20 cellular contexts compared by ENCODE assay signal in genomic region chr3:170988378-170988777, GRCh38. TPM values are rescaled to one million over a fixed set of nuclear protein-coding genes. Genes with fewer than 3 reads are reported as not detected.
DNase-seq lines count a peak whose midpoint lies in the region; ATAC-seq, FAIRE-seq and TF ChIP-seq lines count a peak whose summit lies in the region.
"Had no signal": no experiment of that assay in that cellular context is flagged by ENCODE, and none has a peak within 500 bp of the region (broad histone marks: within the 10 kb centered on the region; RNA-seq: fewer than 3 reads in every experiment).

No MANE protein-coding gene starts in this region.

- H3K9me3 ChIP-seq in H1 (ENCODE audit: insufficient read depth in 2 of 2, low read depth in 1 of 2, low read length in 1 of 2), result no peaks in the 10 kb centered on the region
- H3K9me3 ChIP-seq in HepG2 (ENCODE audit: low read length), result no peaks in the 10 kb centered on the region
- peaks cover 4% of the 10 kb centered on the region for H3K9me3 ChIP-seq in mesenchymal stem cell (ENCODE audit: control insufficient read depth, low read length)
- H3K9me3 ChIP-seq in adrenal gland (replicated peaks in 1 of 3), result no peaks in the 10 kb centered on the region
- no peaks in the 10 kb centered on the region for H3K9me3 ChIP-seq in colonic mucosa

- no peak overlapping the region for H3K23ac ChIP-seq in H1 (ENCODE audit: insufficient read length)
- no peak overlapping the region for H3K23ac ChIP-seq in mesenchymal stem cell (ENCODE audit: low read length in 2 of 2)

- DNase-seq in H1 (ENCODE audit: low read depth in 1 of 2, low spot score in 2 of 2) (no peak), HepG2 (ENCODE audit: low spot score) (no peak), mesenchymal stem cell (no peak), adrenal gland (no peak), GF-D8 (lab: John Stamatoyannopoulos, UW) (no peak), colonic mucosa (no peak)
- DNase-seq: C1 segment of cervical spinal cord; Calu3; CD4-positive, alpha-beta memory T cell; COR-L47; DMS53; DMS79 treated with DMSO at 0.1 percent for 48 hours; GM23248; H9 had no signal

- H2BK120ac ChIP-seq in H1 (replicated peaks; ENCODE audit: low read depth, low read length) (no peak overlapping the region), mesenchymal stem cell (ENCODE audit: low read depth, low read length) (no peak overlapping the region)

- no TSS peak for BruUV-seq in HepG2 (replicated peaks; lab: Mats Ljungman, UMichigan)

- CTCF ChIA-PET in H1 (lab: Charles Lee; ENCODE audit: partially characterized antibody) (interaction anchor here (0.9 to 2.4 kb wide), 4 partner anchors 8 to 32 kb away, joined by 3 to 8 read pairs (median 4); no protein-coding TSS in a partner anchor), HepG2 (lab: Yijun Ruan, JAX; ENCODE audit: low intra/inter-chr PET ratio, low total read pairs) (no interaction called here)

- H2AFZ ChIP-seq in H1 (ENCODE audit: low read length), result no peak overlapping the region
- H2AFZ ChIP-seq in HepG2 (ENCODE audit: low read length), result no peak overlapping the region
- no peak overlapping the region for H2AFZ ChIP-seq in mesenchymal stem cell (ENCODE audit: low read depth, low read length)
- H2AFZ ChIP-seq: GM23248 had no signal

- TF ChIP-seq EP300 in H1 (IDR thresholded peaks at IDR 0.05; ENCODE audit: borderline replicate concordance in 1 of 2, low read depth in 2 of 2, low read length in 2 of 2) (no peak), HepG2 (IDR thresholded peaks at IDR 0.05; ENCODE audit: low read depth in 2 of 2, low read length in 2 of 2) (no peak), HepG2 (CRISPR knock-in tag; IDR thresholded peaks at IDR 0.05; ENCODE audit: borderline replicate concordance) (no peak)

- no peak overlapping the region for H4K5ac ChIP-seq in H1 (ENCODE audit: insufficient read length, low read depth, low read length)

- FAIRE-seq in H1 (lab: Jason Lieb, UNC) (no peak), HepG2 (lab: Jason Lieb, UNC) (no peak)
- FAIRE-seq: GM12892 had no signal

- no peak overlapping the region for H3K56ac ChIP-seq in H1 (replicated peaks; ENCODE audit: insufficient read length, low read depth, low read length)

- H3K9ac ChIP-seq in H1 (replicated peaks in 1 of 4; ENCODE audit: extremely low read depth in 1 of 4, low read depth in 3 of 4, low read length in 3 of 4), result no peak overlapping the region
- H3K9ac ChIP-seq in HepG2 (ENCODE audit: insufficient read depth, low read depth, low read length), result no peak overlapping the region
- no peak overlapping the region for H3K9ac ChIP-seq in mesenchymal stem cell (ENCODE audit: low read length)
- H3K9ac ChIP-seq in colonic mucosa (ENCODE audit: low read depth in 2 of 2, low read length in 2 of 2), result no peak overlapping the region
- H3K9ac ChIP-seq: GM23248 had no signal

- no peaks in the 10 kb centered on the region for H3K23me2 ChIP-seq in H1 (ENCODE audit: low read depth, low read length)

- H2BK5ac ChIP-seq in H1 (ENCODE audit: low read depth, low read length) (no peak overlapping the region), mesenchymal stem cell (ENCODE audit: low read depth, low read length, poor library complexity, severe bottlenecking) (no peak overlapping the region)

- H2BK15ac ChIP-seq in H1 (ENCODE audit: low read length), result no peak overlapping the region
- no peak overlapping the region for H2BK15ac ChIP-seq in mesenchymal stem cell (ENCODE audit: low read depth, poor library complexity, severe bottlenecking)

- H3K36me3 ChIP-seq in H1 (ENCODE audit: control insufficient read depth in 2 of 4, insufficient read depth in 4 of 4, low read length in 3 of 4), result no peaks in the 10 kb centered on the region
- no peaks in the 10 kb centered on the region for H3K36me3 ChIP-seq in HepG2 (replicated peaks in 1 of 2; ENCODE audit: control insufficient read depth in 1 of 2, insufficient read depth in 2 of 2, low read length in 2 of 2)
- no peaks in the 10 kb centered on the region for H3K36me3 ChIP-seq in mesenchymal stem cell (ENCODE audit: control insufficient read depth in 1 of 2, insufficient read depth in 2 of 2, low read depth in 1 of 2, low read length in 2 of 2)
- no peaks in the 10 kb centered on the region for H3K36me3 ChIP-seq in adrenal gland (replicated peaks in 1 of 2)
- H3K36me3 ChIP-seq in colonic mucosa, result no peaks in the 10 kb centered on the region

- H3K4ac ChIP-seq in H1 (replicated peaks; ENCODE audit: insufficient read length, low read depth, low read length) (no peak overlapping the region), mesenchymal stem cell (ENCODE audit: low read depth in 1 of 2, low read length in 2 of 2) (no peak overlapping the region)

- H4K91ac ChIP-seq in H1 (replicated peaks; ENCODE audit: insufficient read length, low read length), result no peak overlapping the region
- no peak overlapping the region for H4K91ac ChIP-seq in mesenchymal stem cell (ENCODE audit: low read length)

- H3K18ac ChIP-seq in H1 (ENCODE audit: extremely low read depth, low read length), result no peak overlapping the region
- no peak overlapping the region for H3K18ac ChIP-seq in mesenchymal stem cell (ENCODE audit: low read depth in 1 of 2, low read length in 2 of 2)

- H3K4me3 ChIP-seq in H1 (ENCODE audit: extremely low read depth in 1 of 4, insufficient read depth in 2 of 4, low read depth in 3 of 4, low read length in 4 of 4) (no peak overlapping the region), HepG2 (replicated peaks in 1 of 3; ENCODE audit: insufficient read depth in 1 of 3, low read depth in 2 of 3, low read length in 3 of 3) (no peak overlapping the region), mesenchymal stem cell (ENCODE audit: insufficient read depth in 1 of 2, low read depth in 1 of 2, low read length in 2 of 2) (no peak overlapping the region), adrenal gland (no peak overlapping the region), colonic mucosa (no peak overlapping the region)
- H3K4me3 ChIP-seq: GM23248 had no signal

- H3K79me1 ChIP-seq in H1 (ENCODE audit: low read depth, low read length) (no peaks in the 10 kb centered on the region), mesenchymal stem cell (replicated peaks; ENCODE audit: low read length, poor library complexity, severe bottlenecking) (no peaks in the 10 kb centered on the region)

- WGBS in H1 (ENCODE audit: extremely low coverage in 1 of 2, insufficient coverage in 1 of 2, insufficient read length in 1 of 2, insufficient replicate concordance in 2 of 2, low coverage in 1 of 2, low lambda C conversion rate in 2 of 2, missing lambda C conversion rate in 1 of 2), 2 experiments, result 95% methylated on average over 3 of the region's 3 CpGs; no CpG with 5 or more reads in 1 of the 2 experiments
- 89% methylated on average over 3 of the region's 3 CpGs for WGBS in HepG2 (ENCODE audit: low lambda C conversion rate)
- WGBS in mesenchymal stem cell, result 90% methylated on average over 3 of the region's 3 CpGs
- WGBS in adrenal gland, 4 donors, result 80 to 90% (median 85%) methylated on average over 3 of the region's 3 CpGs

- TF ChIP-seq POLR2A in H1 (IDR thresholded peaks at IDR 0.05; ENCODE audit: control extremely low read depth in 1 of 2, low read depth in 2 of 2, low read length in 2 of 2) (no peak), HepG2 (IDR thresholded peaks at IDR 0.05; ENCODE audit: insufficient read depth in 1 of 2, low read depth in 2 of 2, low read length in 2 of 2) (no peak), adrenal gland (IDR thresholded peaks at IDR 0.05) (no peak)

- TF ChIP-seq CTCF in H1 (IDR thresholded peaks at IDR 0.05; ENCODE audit: control extremely low read depth in 1 of 3, insufficient read depth in 1 of 3, low read depth in 1 of 3, low read length in 3 of 3) (no peak), HepG2 (CRISPR knock-in tag; IDR thresholded peaks at IDR 0.05) (no peak), adrenal gland (IDR thresholded peaks at IDR 0.05) (no peak), colonic mucosa (IDR thresholded peaks at IDR 0.05) (no peak)

- H3K14ac ChIP-seq in H1 (ENCODE audit: insufficient read length), result no peak overlapping the region
- H3K14ac ChIP-seq in mesenchymal stem cell (ENCODE audit: low read length in 2 of 2), result no peak overlapping the region

- ATAC-seq in HepG2, result peak; percentile 43

- POLR2A ChIA-PET in H1 (lab: Charles Lee; ENCODE audit: partially characterized antibody), result no interaction called here
- POLR2A ChIA-PET in HepG2 (lab: Yijun Ruan, JAX), result no interaction called here

- H4K8ac ChIP-seq in H1 (ENCODE audit: extremely low read depth, insufficient read depth, low read length) (peak overlapping the region; percentile 35; the same call in 1 of the 2 replicates), mesenchymal stem cell (ENCODE audit: low read length) (no peak overlapping the region)

- H3K27me3 ChIP-seq in H1 (replicated peaks in 1 of 4; ENCODE audit: control insufficient read depth in 3 of 4, extremely low read depth in 1 of 4, insufficient read depth in 3 of 4, low read length in 3 of 4), result no peaks in the 10 kb centered on the region
- H3K27me3 ChIP-seq in HepG2 (ENCODE audit: control insufficient read depth in 1 of 2, insufficient read depth in 2 of 2, low read length in 2 of 2), result no peaks in the 10 kb centered on the region
- no peaks in the 10 kb centered on the region for H3K27me3 ChIP-seq in mesenchymal stem cell (ENCODE audit: control insufficient read depth in 1 of 2, insufficient read depth in 1 of 2, low read length in 2 of 2)
- peaks cover 8% of the 10 kb centered on the region for H3K27me3 ChIP-seq in adrenal gland
- H3K27me3 ChIP-seq in colonic mucosa, result no peaks in the 10 kb centered on the region

- no peak overlapping the region for H2BK20ac ChIP-seq in H1 (ENCODE audit: low read length)

- in situ Hi-C loops in HepG2 (cut with HindIII; ENCODE audit: extremely low pct_ligation_motif_present, low pct_unique_long_range_greater_than_20kb), result no loop called here

- TF ChIP-seq RAD21 in H1 (IDR thresholded peaks at IDR 0.05 in 1 of 2, conservative IDR thresholded peaks at IDR 0.05 in 1 of 2; ENCODE audit: low read depth in 2 of 2, low read length in 2 of 2) (no peak), HepG2 (CRISPR knock-in tag; IDR thresholded peaks at IDR 0.05) (no peak)

- H4K20me1 ChIP-seq in H1 (replicated peaks in 1 of 2; ENCODE audit: control insufficient read depth in 1 of 2, insufficient read depth in 2 of 2, low read length in 2 of 2), result no peaks in the 10 kb centered on the region
- H4K20me1 ChIP-seq in HepG2 (ENCODE audit: insufficient read depth, low read length), result no peaks in the 10 kb centered on the region

- H3K4me2 ChIP-seq in H1 (ENCODE audit: insufficient read depth in 1 of 2, low read depth in 2 of 2, low read length in 2 of 2), result no peak overlapping the region
- no peak overlapping the region for H3K4me2 ChIP-seq in HepG2 (ENCODE audit: low read depth, low read length)
- H3K4me2 ChIP-seq in mesenchymal stem cell (ENCODE audit: low read length, poor library complexity, severe bottlenecking), result no peak overlapping the region

- no peak overlapping the region for H3K27ac ChIP-seq in H1 (ENCODE audit: low read depth, low read length)
- H3K27ac ChIP-seq in HepG2 (ENCODE audit: extremely low read length, insufficient read depth, low read length), result no peak overlapping the region
- H3K27ac ChIP-seq in mesenchymal stem cell (ENCODE audit: low read length, poor library complexity, severe bottlenecking), result no peak overlapping the region
- H3K27ac ChIP-seq in adrenal gland, result no peak overlapping the region
- H3K27ac ChIP-seq in colonic mucosa, result no peak overlapping the region
- H3K27ac ChIP-seq: GM23248 had no signal

- intact Hi-C loops in HepG2 (cut with micrococcal nuclease; ENCODE audit: unreplicated experiment), result no loop called here
- intact Hi-C loops in adrenal gland (cut with DNase I), result no loop called here
- intact Hi-C loops in colonic mucosa (cut with DNase I), result no loop called here

- H3K79me2 ChIP-seq in H1 (ENCODE audit: control insufficient read depth in 1 of 2, insufficient read depth in 2 of 2, low read length in 2 of 2) (no peaks in the 10 kb centered on the region), HepG2 (ENCODE audit: insufficient read depth, low read length) (no peaks in the 10 kb centered on the region)

- no peaks in the 10 kb centered on the region for H3K4me1 ChIP-seq in H1 (replicated peaks in 1 of 4; ENCODE audit: control insufficient read depth in 3 of 4, insufficient read depth in 4 of 4, low read length in 3 of 4)
- peaks cover 28% of the 10 kb centered on the region for H3K4me1 ChIP-seq in HepG2 (ENCODE audit: insufficient read depth, low read length)
- H3K4me1 ChIP-seq in mesenchymal stem cell (ENCODE audit: control insufficient read depth, insufficient read depth, low read depth, low read length), result peaks cover 2% of the 10 kb centered on the region
- H3K4me1 ChIP-seq in adrenal gland (replicated peaks in 1 of 2), result no peaks in the 10 kb centered on the region
- H3K4me1 ChIP-seq in colonic mucosa, result no peaks in the 10 kb centered on the region

- H2BK12ac ChIP-seq in H1 (ENCODE audit: low read depth, low read length), result no peak overlapping the region
- H2BK12ac ChIP-seq in mesenchymal stem cell (ENCODE audit: low read length in 2 of 2), result no peak overlapping the region

- no peak overlapping the region for H2AK5ac ChIP-seq in H1 (ENCODE audit: low read depth, low read length)
- peak overlapping the region; percentile 12 for H2AK5ac ChIP-seq in mesenchymal stem cell (ENCODE audit: low read length, severe bottlenecking)

RNA-seq across cellular contexts. Expression of gene SLC2A2, which starts 38.1 kb away (rescaled TPM):
- total RNA-seq in H1 (2021; fragmentation: NEBNext Ultra II Directional; extraction: Animal tissue kit (Norgen Biotek cat#: 25700)), result not detected in 2 replicates
- polyA plus RNA-seq in H1 (2011; rRNA removed) (not detected in 2 replicates), HepG2 (2011; rRNA removed) (15.5 and 23.2 TPM in 2 replicates), adrenal gland (not detected)
- not detected for polyA plus RNA-seq in H1 (2011; cell fraction: cytosol; rRNA removed)
- not detected for polyA plus RNA-seq in H1 (2011; cell fraction: nucleus; rRNA removed)
- not detected in 4 replicates for polyA plus RNA-seq in H1 (2012, experiment 1 of 2)
- polyA plus RNA-seq in H1 (2012, experiment 2 of 2), result not detected
- polyA plus RNA-seq in H1 (2013, experiment 1 of 2), result not detected
- not detected for polyA plus RNA-seq in H1 (2013, experiment 2 of 2)
- not detected in 2 replicates for polyA minus RNA-seq in H1 (2011; rRNA and poly(A)+ RNA removed)
- polyA minus RNA-seq in H1 (2011; cell fraction: cytosol; rRNA and poly(A)+ RNA removed), result not detected
- polyA minus RNA-seq in H1 (2011; cell fraction: nucleus; rRNA and poly(A)+ RNA removed), result not detected
- total RNA-seq in HepG2 (2016; rRNA removed; fragmentation: Illumina TruSeq; extraction: Trizol) (14.5 and 19.5 TPM in 2 replicates), adrenal gland (under 1 TPM in 1 of 8 donors, not detected in 7; 0.22 TPM), colonic mucosa (under 1 TPM; 0.08 to 0.27 TPM)
- 1.7 TPM in 2 replicates for total RNA-seq in HepG2 (2016; cell fraction: cytosol; rRNA removed; fragmentation: Illumina TruSeq; extraction: Trizol; ENCODE audit: low read depth)
- total RNA-seq in HepG2 (2016; cell fraction: insoluble cytoplasmic fraction; rRNA removed; fragmentation: Illumina TruSeq; extraction: Trizol), result 15.1 and 18.6 TPM in 2 replicates
- 4.7 and 4.9 TPM in 2 replicates for total RNA-seq in HepG2 (2016; cell fraction: membrane; rRNA removed; fragmentation: Illumina TruSeq; extraction: Trizol)
- total RNA-seq in HepG2 (2016; cell fraction: nucleus; rRNA removed; fragmentation: Illumina TruSeq; extraction: Trizol), result 18.5 TPM in 2 replicates
- polyA plus RNA-seq in HepG2 (2011; cell fraction: cytosol; rRNA removed), result 11.5 and 13.8 TPM in 2 replicates
- 10.7 and 12.3 TPM in 2 replicates for polyA plus RNA-seq in HepG2 (2011; cell fraction: nucleus; rRNA removed)
- 28.7 and 38.8 TPM in 2 replicates for polyA plus RNA-seq in HepG2 (2012)
- 0.72 and 0.91 TPM in 2 replicates for polyA plus RNA-seq in HepG2 (2016; cell fraction: cytosol; fragmentation: Illumina TruSeq; extraction: Trizol; ENCODE audit: low read depth)
- 8.5 and 9.2 TPM in 2 replicates for polyA plus RNA-seq in HepG2 (2016; cell fraction: insoluble cytoplasmic fraction; fragmentation: Illumina TruSeq; extraction: Trizol; ENCODE audit: low read depth)
- 1.6 and 2.0 TPM in 2 replicates for polyA plus RNA-seq in HepG2 (2016; cell fraction: membrane; fragmentation: Illumina TruSeq; extraction: Trizol; ENCODE audit: low read depth)
- 12.0 and 14.2 TPM in 2 replicates for polyA plus RNA-seq in HepG2 (2016; cell fraction: nucleus; fragmentation: Illumina TruSeq; extraction: Trizol; ENCODE audit: insufficient read depth, low read depth)
- polyA minus RNA-seq in HepG2 (2011; rRNA and poly(A)+ RNA removed; ENCODE audit: low replicate concordance), result 121 TPM in 1 of 2 replicates, not detected in the other
- polyA minus RNA-seq in HepG2 (2011; cell fraction: cytosol; rRNA and poly(A)+ RNA removed), result 31.0 and 34.4 TPM in 2 replicates
- 58.9 and 76.6 TPM in 2 replicates for polyA minus RNA-seq in HepG2 (2011; cell fraction: nucleus; rRNA and poly(A)+ RNA removed)
- polyA plus RNA-seq in mesenchymal stem cell (2013, experiment 1 of 2), result not detected
- polyA plus RNA-seq in mesenchymal stem cell (2013, experiment 2 of 2), result not detected
- total RNA-seq: A673; CD4-positive, alpha-beta memory T cell; Daoy; G401; GM23248; H4; H9 had no signal
- polyA plus RNA-seq: BJ; CD4-positive, alpha-beta memory T cell; GM23248 had no signal
